In genomic region chr18:12015697-12016062, GRCh38 we compare ENCODE assay signal across 1 cellular context.
TF ChIP-seq lines count a peak whose summit lies in the region.

No MANE protein-coding gene starts in this region.

TF ChIP-seq in IMR-90, 13 proteins besides CTCF, POLR2A, EP300 and RAD21:
- TF ChIP-seq FOS (IDR thresholded peaks at IDR 0.05; ENCODE audit: low read depth, low read length): no peak
- TF ChIP-seq CEBPB (IDR thresholded peaks at IDR 0.05; ENCODE audit: low read depth, low read length): peak; percentile 81
- TF ChIP-seq BHLHE40 (IDR thresholded peaks at IDR 0.05; ENCODE audit: low read depth, low read length): peak; percentile 56; the same call in 1 of the 2 replicates
